8 cellular contexts compared by ENCODE assay signal in the genomic region with DNA sequence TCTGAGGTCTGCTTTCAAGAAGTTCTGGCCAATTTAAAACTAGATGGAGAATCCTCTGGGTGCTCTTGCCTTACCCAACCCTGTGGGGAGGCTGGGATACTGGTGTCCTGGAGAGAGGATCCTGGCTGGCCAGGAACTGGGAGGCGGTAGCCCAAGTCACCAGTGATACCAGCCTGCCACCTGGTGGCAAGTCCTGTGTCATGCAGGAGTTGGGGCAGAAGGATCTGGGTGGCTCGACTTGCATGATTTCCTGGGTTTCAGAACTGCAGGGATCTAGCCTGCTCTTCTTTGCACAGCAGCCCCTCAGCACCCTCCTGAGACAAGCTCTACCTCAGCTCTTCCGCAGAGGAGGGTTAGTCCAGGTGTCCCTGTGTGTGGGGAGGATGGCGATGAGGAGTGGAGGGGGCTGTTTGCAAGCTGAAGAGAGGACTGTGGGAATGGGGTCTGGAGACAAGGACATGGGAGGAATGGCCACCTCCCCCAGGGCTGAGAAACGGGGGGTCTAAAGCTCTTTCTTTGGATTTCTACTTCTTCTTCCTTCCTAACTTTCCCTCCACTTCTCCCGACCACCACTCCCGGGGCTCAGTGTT. TPM values are rescaled to one million over a fixed set of nuclear protein-coding genes. Genes with fewer than 3 reads are reported as not detected.
A peak's percentile ranks its signal among the peaks of the same experiment; 100 is the strongest.
DNase-seq lines count a peak whose midpoint lies in the region; ATAC-seq and TF ChIP-seq lines count a peak whose summit lies in the region.

No MANE protein-coding gene starts in this region.

- WGBS in transverse colon (ENCODE audit: low coverage in 1 of 2), 2 donors, result 53% methylated on average over 6 of the region's 7 CpGs; no CpG with 5 or more reads in 1 of the 2 donors

- peaks cover 39% of the 10 kb centered on the region for H3K27me3 ChIP-seq in transverse colon

- DNase-seq in DMS114 treated with DMSO at 0.1 percent for 48 hours (lab: John Stamatoyannopoulos, UW; ENCODE audit: unreplicated experiment), result peak; percentile 82
- peak; percentile 82 for DNase-seq in HPDE6-E6E7 (ENCODE audit: extremely low spot score)
- DNase-seq in OCI-M1 (lab: John Stamatoyannopoulos, UW), result peak; percentile 85
- peak; percentile 11 to 13 for DNase-seq in activated T-helper 1 cell treated with anti-CD3 and anti-CD28 coated beads, Interleukin-2, amount 50 U/mL, for 16 hours (ENCODE audit: low read depth in 1 of 2, low spot score in 1 of 2)
- peak; percentile 65 for DNase-seq in fibroblast of villous mesenchyme (ENCODE audit: low read depth)
- peak; percentile 19 for DNase-seq in non-pigmented ciliary epithelial cell (ENCODE audit: low read depth)
- DNase-seq in transverse colon, result peak; percentile 79

- H3K4me1 ChIP-seq in transverse colon, result peaks cover 0 to 13% (median 13%) of the 10 kb centered on the region in 4 donors

- no peaks in the 10 kb centered on the region for H3K36me3 ChIP-seq in transverse colon

- H3K27ac ChIP-seq in transverse colon, result no peak overlapping the region

- H3K9me3 ChIP-seq in transverse colon, result no peaks in the 10 kb centered on the region

- TF ChIP-seq EP300 in transverse colon (IDR thresholded peaks at IDR 0.05; ENCODE audit: low read depth), result no peak

- TF ChIP-seq CTCF in fibroblast of villous mesenchyme (IDR thresholded peaks at IDR 0.05; ENCODE audit: insufficient read depth, low read depth, low read length), result peak; percentile 90
- peak; percentile 83 to 96 (median 86) for TF ChIP-seq CTCF in transverse colon (IDR thresholded peaks at IDR 0.05)

- intact Hi-C loops in transverse colon (cut with DNase I; ENCODE audit: low total_unique reads), result loop anchor here (5.0 kb wide), 2 partner anchors 338 to 438 kb away; no protein-coding TSS in a partner anchor

- no peak for TF ChIP-seq POLR2A in transverse colon (IDR thresholded peaks at IDR 0.05)

- in situ Hi-C loops in transverse colon (cut with MboI; ENCODE audit: low pct_ligation_motif_present in 1 of 4, low pct_unique_long_range_greater_than_20kb in 1 of 4, low sequenced_read_pairs in 3 of 4), result loop anchor here (5.0 to 25.0 kb wide), 6 partner anchors 143 to 448 kb away; no protein-coding TSS in a partner anchor

- ATAC-seq in HG02938 (IDR thresholded peaks at IDR 0.05; ENCODE audit: unreplicated experiment), result no peak

- H3K4me3 ChIP-seq in fibroblast of villous mesenchyme (ENCODE audit: low read depth, low read length), result no peak overlapping the region
- no peak overlapping the region for H3K4me3 ChIP-seq in transverse colon

RNA-seq across cellular contexts. Expression of gene KCNK17, which starts 4.2 kb away (rescaled TPM):
- total RNA-seq in fibroblast of villous mesenchyme (not detected in 2 replicates), transverse colon (under 1 TPM in 1 of 4 donors, not detected in 3; 0.96 TPM)

RNA-seq across cellular contexts. Expression of gene KCNK16, which starts 12.5 kb away (rescaled TPM):
- not detected in 2 replicates for total RNA-seq in fibroblast of villous mesenchyme
- not detected for total RNA-seq in transverse colon

Comparison
In these comparisons a context has a peak if more than half of its experiments do, and no peak if none do; other contexts are left out.
1. DNase-seq: peak in every context shown above with its lines; median percentile 85 in OCI-M1; 82 in DMS114 treated with DMSO at 0.1 percent for 48 hours; 82 in HPDE6-E6E7; 79 in transverse colon; 65 in fibroblast of villous mesenchyme; 19 in non-pigmented ciliary epithelial cell; 12 in activated T-helper 1 cell treated with anti-CD3 and anti-CD28 coated beads, Interleukin-2, amount 50 U/mL, for 16 hours.